In the genomic region with DNA sequence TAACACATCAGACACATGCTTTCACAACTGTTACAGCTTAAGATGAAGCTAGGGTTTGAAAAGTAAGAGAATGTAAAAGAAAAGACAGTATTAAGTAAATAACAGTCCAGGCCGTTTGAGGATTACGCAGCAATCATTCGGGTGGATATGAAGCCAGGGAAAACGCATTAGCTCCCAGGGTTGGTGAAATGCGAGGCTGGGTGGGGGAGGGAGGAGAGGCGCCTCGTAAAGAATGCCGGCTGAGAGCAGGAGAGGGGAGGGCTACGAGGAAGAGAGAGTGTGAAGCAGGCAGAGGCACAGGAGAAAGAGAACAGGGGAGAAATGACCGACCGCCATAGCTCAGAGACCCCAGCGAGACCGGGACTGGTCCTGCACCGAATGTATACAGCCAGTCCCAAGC, we compare ENCODE assay signal across 14 cellular contexts.
A peak's percentile ranks its signal among the peaks of the same experiment; 100 is the strongest.
DNase-seq lines count a peak whose midpoint lies in the region; ATAC-seq, FAIRE-seq and TF ChIP-seq lines count a peak whose summit lies in the region.
"Had no signal": no experiment of that assay in that cellular context is flagged by ENCODE, and none has a peak within 500 bp of the region (broad histone marks: within the 10 kb centered on the region; RNA-seq: fewer than 3 reads in every experiment).

No MANE protein-coding gene starts in this region.

- no peak for TF ChIP-seq CTCF in smooth muscle cell (IDR thresholded peaks at IDR 0.05; ENCODE audit: borderline replicate concordance, insufficient read depth, poor library complexity, severe bottlenecking)

- DNase-seq in activated T-cell treated with anti-CD3 and anti-CD28 coated beads, Interleukin-2, amount 50 U/mL, for 24 hours: no peak
- no peak for DNase-seq in activated T-cell treated with anti-CD3 and anti-CD28 coated beads, Interleukin-2, amount 50 U/mL, for 48 hours
- DNase-seq in activated naive CD8-positive, alpha-beta T cell treated with anti-CD3 and anti-CD28 coated beads, Interleukin-2, amount 10 ng/mL, durations not matched to agents 7 days and 5 days: no peak
- no peak for DNase-seq in smooth muscle cell (lab: John Stamatoyannopoulos, UW; ENCODE audit: unreplicated experiment)
- no peak for DNase-seq in epidermal melanocyte (ENCODE audit: insufficient read length, low spot score)
- DNase-seq in NCI-H1694 (lab: John Stamatoyannopoulos, UW): no peak
- DNase-seq: ACHN; activated B cell treated with CpG ODN at 0.5 μM for 24 hours; activated gamma-delta T cell; effector memory CD4-positive, alpha-beta T cell; RPMI8226 had no signal

- H3K36me3 ChIP-seq in smooth muscle cell (ENCODE audit: low read depth): no peaks in the 10 kb centered on the region

- peak overlapping the region; percentile 77 for H2AFZ ChIP-seq in smooth muscle cell (ENCODE audit: low read depth)

- no peaks in the 10 kb centered on the region for H3K36me3 Mint-ChIP-seq in activated T-cell treated with anti-CD3 and anti-CD28 coated beads, Interleukin-2, amount 50 U/mL, for 24 hours (ENCODE audit: low read depth)
- peaks cover 2% of the 10 kb centered on the region for H3K36me3 Mint-ChIP-seq in activated naive CD8-positive, alpha-beta T cell treated with anti-CD3 and anti-CD28 coated beads, Interleukin-2, amount 10 ng/mL, durations not matched to agents 7 days and 5 days

- H3K27me3 Mint-ChIP-seq in activated T-cell treated with anti-CD3 and anti-CD28 coated beads, Interleukin-2, amount 50 U/mL, for 24 hours: peaks cover 35% of the 10 kb centered on the region
- peaks cover 10% of the 10 kb centered on the region for H3K27me3 Mint-ChIP-seq in activated naive CD8-positive, alpha-beta T cell treated with anti-CD3 and anti-CD28 coated beads, Interleukin-2, amount 10 ng/mL, durations not matched to agents 7 days and 5 days

- H3K27ac Mint-ChIP-seq in activated T-cell treated with anti-CD3 and anti-CD28 coated beads, Interleukin-2, amount 50 U/mL, for 24 hours: no peak overlapping the region
- H3K27ac Mint-ChIP-seq in activated naive CD8-positive, alpha-beta T cell treated with anti-CD3 and anti-CD28 coated beads, Interleukin-2, amount 10 ng/mL, durations not matched to agents 7 days and 5 days: peak overlapping the region; percentile 75
- H3K27ac Mint-ChIP-seq: activated B cell treated with CpG ODN at 0.5 μM for 24 hours had no signal

- H3K4me2 ChIP-seq in smooth muscle cell: peak overlapping the region; percentile 83

- peak overlapping the region; percentile 26 for H3K4me3 ChIP-seq in smooth muscle cell

- H3K9me3 Mint-ChIP-seq in activated T-cell treated with anti-CD3 and anti-CD28 coated beads, Interleukin-2, amount 50 U/mL, for 24 hours: no peaks in the 10 kb centered on the region
- no peaks in the 10 kb centered on the region for H3K9me3 Mint-ChIP-seq in activated naive CD8-positive, alpha-beta T cell treated with anti-CD3 and anti-CD28 coated beads, Interleukin-2, amount 10 ng/mL, durations not matched to agents 7 days and 5 days

- H3K27me3 ChIP-seq in smooth muscle cell (ENCODE audit: low read depth): peaks cover 3% of the 10 kb centered on the region

- peaks cover 21% of the 10 kb centered on the region for H3K4me1 ChIP-seq in smooth muscle cell (ENCODE audit: low read depth)

- H3K27ac ChIP-seq in smooth muscle cell (ENCODE audit: low read depth): peak overlapping the region; percentile 45

- peaks cover 13% of the 10 kb centered on the region for H3K4me1 Mint-ChIP-seq in activated T-cell treated with anti-CD3 and anti-CD28 coated beads, Interleukin-2, amount 50 U/mL, for 24 hours (ENCODE audit: low read depth)
- H3K4me1 Mint-ChIP-seq in activated naive CD8-positive, alpha-beta T cell treated with anti-CD3 and anti-CD28 coated beads, Interleukin-2, amount 10 ng/mL, durations not matched to agents 7 days and 5 days: peaks cover 18% of the 10 kb centered on the region

- H3F3A ChIP-seq in smooth muscle cell (ENCODE audit: low read depth): no peaks in the 10 kb centered on the region

- H3K4me3 Mint-ChIP-seq in activated T-cell treated with anti-CD3 and anti-CD28 coated beads, Interleukin-2, amount 50 U/mL, for 24 hours: peak overlapping the region; percentile 71
- H3K4me3 Mint-ChIP-seq in activated naive CD8-positive, alpha-beta T cell treated with anti-CD3 and anti-CD28 coated beads, Interleukin-2, amount 10 ng/mL, durations not matched to agents 7 days and 5 days: peak overlapping the region; percentile 82
- H3K4me3 Mint-ChIP-seq: activated B cell treated with CpG ODN at 0.5 μM for 24 hours had no signal

- no peak overlapping the region for H3K9ac ChIP-seq in smooth muscle cell (ENCODE audit: low read depth)

- H3K79me2 ChIP-seq in smooth muscle cell (ENCODE audit: low read depth): no peaks in the 10 kb centered on the region

- FAIRE-seq in islet of Langerhans (lab: Jason Lieb, UNC): peak; percentile 90
- FAIRE-seq: urothelium cell line had no signal

- no peaks in the 10 kb centered on the region for H3K9me3 ChIP-seq in smooth muscle cell (replicated peaks; ENCODE audit: low read depth)

- H4K20me1 ChIP-seq in smooth muscle cell (ENCODE audit: low read depth): no peaks in the 10 kb centered on the region

- 11% methylated on average over 13 of the region's 14 CpGs for WGBS in smooth muscle cell (ENCODE audit: low lambda C conversion rate)

- ATAC-seq in activated naive CD8-positive, alpha-beta T cell treated with anti-CD3 and anti-CD28 coated beads, Interleukin-2, amount 10 ng/mL, durations not matched to agents 7 days and 5 days (ENCODE audit: low read depth): no peak
- ATAC-seq in SK-N-SH treated with all-trans-retinoic acid at 6 μM for 48 hours: no peak

- POLR2A ChIA-PET in activated naive CD8-positive, alpha-beta T cell treated with anti-CD3 and anti-CD28 coated beads, Interleukin-2, amount 10 ng/mL, durations not matched to agents 7 days and 5 days (lab: Charles Lee): no interaction called here

TF ChIP-seq in SK-N-SH treated with all-trans-retinoic acid at 6 μM for 48 hours, 23 proteins besides CTCF, POLR2A, EP300 and RAD21:
- no peak for TF ChIP-seq RARB (CRISPR knock-in tag; IDR thresholded peaks at IDR 0.05)
- no peak for TF ChIP-seq ZNF70 (CRISPR knock-in tag; IDR thresholded peaks at IDR 0.05)
- TF ChIP-seq ZC3H10 (CRISPR knock-in tag; IDR thresholded peaks at IDR 0.05): no peak
- no peak for TF ChIP-seq GLIS3 (CRISPR knock-in tag; IDR thresholded peaks at IDR 0.05)
- no peak for TF ChIP-seq ISL1 (CRISPR knock-in tag; IDR thresholded peaks at IDR 0.05)
- TF ChIP-seq TOX (CRISPR knock-in tag; IDR thresholded peaks at IDR 0.05; ENCODE audit: borderline replicate concordance): no peak
- no peak for TF ChIP-seq TCF4 (CRISPR knock-in tag; IDR thresholded peaks at IDR 0.05; ENCODE audit: borderline replicate concordance)
- TF ChIP-seq, protein P1, sequence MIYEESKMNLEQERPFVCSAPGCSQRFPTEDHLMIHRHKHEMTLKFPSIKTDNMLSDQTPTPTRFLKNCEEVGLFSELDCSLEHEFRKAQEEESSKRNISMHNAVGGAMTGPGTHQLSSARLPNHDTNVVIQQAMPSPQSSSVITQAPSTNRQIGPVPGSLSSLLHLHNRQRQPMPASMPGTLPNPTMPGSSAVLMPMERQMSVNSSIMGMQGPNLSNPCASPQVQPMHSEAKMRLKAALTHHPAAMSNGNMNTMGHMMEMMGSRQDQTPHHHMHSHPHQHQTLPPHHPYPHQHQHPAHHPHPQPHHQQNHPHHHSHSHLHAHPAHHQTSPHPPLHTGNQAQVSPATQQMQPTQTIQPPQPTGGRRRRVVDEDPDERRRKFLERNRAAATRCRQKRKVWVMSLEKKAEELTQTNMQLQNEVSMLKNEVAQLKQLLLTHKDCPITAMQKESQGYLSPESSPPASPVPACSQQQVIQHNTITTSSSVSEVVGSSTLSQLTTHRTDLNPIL (CRISPR knock-in tag; IDR thresholded peaks at IDR 0.05; ENCODE audit: low read depth): no peak
- TF ChIP-seq CSDC2 (CRISPR knock-in tag; IDR thresholded peaks at IDR 0.05): no peak
- TF ChIP-seq ZNF565 (CRISPR knock-in tag; conservative IDR thresholded peaks at IDR 0.05; ENCODE audit: low read depth): no peak
- TF ChIP-seq SNAI2 (CRISPR knock-in tag; IDR thresholded peaks at IDR 0.05): no peak
- no peak for TF ChIP-seq OSR1 (CRISPR knock-in tag; IDR thresholded peaks at IDR 0.05)
- no peak for TF ChIP-seq ZNF8 (CRISPR knock-in tag; IDR thresholded peaks at IDR 0.05)
- TF ChIP-seq, protein P2, sequence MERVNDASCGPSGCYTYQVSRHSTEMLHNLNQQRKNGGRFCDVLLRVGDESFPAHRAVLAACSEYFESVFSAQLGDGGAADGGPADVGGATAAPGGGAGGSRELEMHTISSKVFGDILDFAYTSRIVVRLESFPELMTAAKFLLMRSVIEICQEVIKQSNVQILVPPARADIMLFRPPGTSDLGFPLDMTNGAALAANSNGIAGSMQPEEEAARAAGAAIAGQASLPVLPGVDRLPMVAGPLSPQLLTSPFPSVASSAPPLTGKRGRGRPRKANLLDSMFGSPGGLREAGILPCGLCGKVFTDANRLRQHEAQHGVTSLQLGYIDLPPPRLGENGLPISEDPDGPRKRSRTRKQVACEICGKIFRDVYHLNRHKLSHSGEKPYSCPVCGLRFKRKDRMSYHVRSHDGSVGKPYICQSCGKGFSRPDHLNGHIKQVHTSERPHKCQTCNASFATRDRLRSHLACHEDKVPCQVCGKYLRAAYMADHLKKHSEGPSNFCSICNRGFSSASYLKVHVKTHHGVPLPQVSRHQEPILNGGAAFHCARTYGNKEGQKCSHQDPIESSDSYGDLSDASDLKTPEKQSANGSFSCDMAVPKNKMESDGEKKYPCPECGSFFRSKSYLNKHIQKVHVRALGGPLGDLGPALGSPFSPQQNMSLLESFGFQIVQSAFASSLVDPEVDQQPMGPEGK (CRISPR knock-in tag; IDR thresholded peaks at IDR 0.05; ENCODE audit: borderline replicate concordance): no peak
- TF ChIP-seq ARNTL (CRISPR knock-in tag; IDR thresholded peaks at IDR 0.05; ENCODE audit: borderline replicate concordance, low read depth): no peak
- TF ChIP-seq ZFP3 (CRISPR knock-in tag; IDR thresholded peaks at IDR 0.05): no peak
